ENCODE assay signal across 1 cellular context in genomic region chr2:69902213-69902922, GRCh38.
TF ChIP-seq lines count a peak whose summit lies in the region.

No MANE protein-coding gene starts in this region.

TF ChIP-seq in GM12878, 131 proteins besides CTCF, POLR2A, EP300 and RAD21:
- TF ChIP-seq ZBTB4 (CRISPR knock-in tag; IDR thresholded peaks at IDR 0.05): no peak
- peak in 1 of 2 experiments; percentile 26; a peak in 1 of 4 replicates for TF ChIP-seq IKZF2 (IDR thresholded peaks at IDR 0.05)
- no peak for TF ChIP-seq TARDBP (IDR thresholded peaks at IDR 0.05; ENCODE audit: borderline replicate concordance)
- no peak for TF ChIP-seq SUPT20H (IDR thresholded peaks at IDR 0.05; ENCODE audit: borderline replicate concordance, control insufficient read depth, low read depth, low read length)
- no peak for TF ChIP-seq ATF7 (IDR thresholded peaks at IDR 0.05; ENCODE audit: low read depth)
- peak; percentile 79; the same call in 1 of the 2 replicates for TF ChIP-seq NBN (IDR thresholded peaks at IDR 0.05)
- 0 out of 2 replicates have a peak, but pooled peaks have one; percentile 85 for TF ChIP-seq HDGF (IDR thresholded peaks at IDR 0.05)
- TF ChIP-seq BHLHE40 (IDR thresholded peaks at IDR 0.05; ENCODE audit: borderline replicate concordance in 1 of 2, low read depth in 2 of 2, low read length in 1 of 2): no peak
- no peak for TF ChIP-seq RAD51 (IDR thresholded peaks at IDR 0.05)
- TF ChIP-seq MLLT1 (IDR thresholded peaks at IDR 0.05): 0 out of 2 replicates have a peak, but pooled peaks have one; percentile 28
- TF ChIP-seq CHD4 (IDR thresholded peaks at IDR 0.05): no peak
- no peak for TF ChIP-seq HCFC1 (IDR thresholded peaks at IDR 0.05; ENCODE audit: low read length)
- TF ChIP-seq E4F1 (IDR thresholded peaks at IDR 0.05; ENCODE audit: borderline replicate concordance, partially characterized antibody): peak; percentile 8
- no peak for TF ChIP-seq RELA (IDR thresholded peaks at IDR 0.05; ENCODE audit: borderline replicate concordance, partially characterized antibody)
TF ChIP-seq in GM12878: peak in this region for 5.
